10 cellular contexts compared by ENCODE assay signal in genomic region chr10:71848325-71849277, GRCh38. TPM values are rescaled to one million over a fixed set of nuclear protein-coding genes. Genes with fewer than 3 reads are reported as not detected.
DNase-seq lines count a peak whose midpoint lies in the region; ATAC-seq, FAIRE-seq and TF ChIP-seq lines count a peak whose summit lies in the region.
"Had no signal": no experiment of that assay in that cellular context is flagged by ENCODE, and none has a peak within 500 bp of the region (broad histone marks: within the 10 kb centered on the region; RNA-seq: fewer than 3 reads in every experiment).

No MANE protein-coding gene starts in this region.

- peak overlapping the region; percentile 83 for H3K4me2 ChIP-seq in fibroblast of lung (ENCODE audit: extremely low read depth, insufficient read depth, low read length)

- peak; percentile 78 for FAIRE-seq in RCC 7860 (lab: Jason Lieb, UNC)
- FAIRE-seq: endometrium, small intestine had no signal

- H3K79me2 ChIP-seq in fibroblast of lung (ENCODE audit: control insufficient read depth, insufficient read depth, low read length) = peaks cover 71% of the 10 kb centered on the region

- H3K27me3 Mint-ChIP-seq in CD8-positive, alpha-beta T cell (ENCODE audit: low read depth) = no peaks in the 10 kb centered on the region
- no peaks in the 10 kb centered on the region for H3K27me3 Mint-ChIP-seq in osteocyte (ENCODE audit: unreplicated experiment)

- H3K4me1 Mint-ChIP-seq in CD8-positive, alpha-beta T cell (ENCODE audit: low read depth) = peaks cover 69% of the 10 kb centered on the region
- H3K4me1 Mint-ChIP-seq in osteocyte (ENCODE audit: unreplicated experiment) = peaks cover 45% of the 10 kb centered on the region

- no peak overlapping the region for H3K9ac ChIP-seq in fibroblast of lung (ENCODE audit: insufficient read depth, low read length)

- no peak for TF ChIP-seq CTCF in CD8-positive, alpha-beta T cell (IDR thresholded peaks at IDR 0.05)
- TF ChIP-seq CTCF in fibroblast of lung (conservative IDR thresholded peaks at IDR 0.05 in 1 of 2, IDR thresholded peaks at IDR 0.05 in 1 of 2; ENCODE audit: low read depth in 1 of 2, low read length in 2 of 2) = no peak
- no peak for TF ChIP-seq CTCF in osteocyte (IDR thresholded peaks at IDR 0.05)

- peaks cover 7% of the 10 kb centered on the region for H3K36me3 Mint-ChIP-seq in CD8-positive, alpha-beta T cell
- no peaks in the 10 kb centered on the region for H3K36me3 Mint-ChIP-seq in osteocyte (ENCODE audit: unreplicated experiment)

- peaks cover 2% of the 10 kb centered on the region for H4K20me1 ChIP-seq in fibroblast of lung (ENCODE audit: control insufficient read depth, extremely low read depth, insufficient read depth, low read length)

- H3K4me3 Mint-ChIP-seq in CD8-positive, alpha-beta T cell = peak overlapping the region; percentile 49
- H3K4me3 Mint-ChIP-seq in osteocyte (ENCODE audit: unreplicated experiment) = peak overlapping the region; percentile 87

- H3K9me3 ChIP-seq in CD8-positive, alpha-beta T cell (ENCODE audit: low read length) = no peaks in the 10 kb centered on the region
- no peaks in the 10 kb centered on the region for H3K9me3 ChIP-seq in fibroblast of lung (ENCODE audit: control insufficient read depth, insufficient read depth, low read depth, low read length)

- intact Hi-C loops in CD8-positive, alpha-beta T cell (cut with DNase I, micrococcal nuclease) = loop anchor here in 1 of 2 experiments (5.0 kb wide), 1 partner anchor 76 kb away; the partner anchor contains the start of gene VSIR

- ATAC-seq in CD8-positive, alpha-beta T cell = no peak
- no peak for ATAC-seq in GM21367 (IDR thresholded peaks at IDR 0.05; ENCODE audit: unreplicated experiment)
- no peak for ATAC-seq in HG02610 (IDR thresholded peaks at IDR 0.05; ENCODE audit: unreplicated experiment)

- POLR2A ChIA-PET in CD8-positive, alpha-beta T cell (lab: Charles Lee) = no interaction called here

- H3K36me3 ChIP-seq in CD8-positive, alpha-beta T cell (ENCODE audit: insufficient read depth, low read length) = no peaks in the 10 kb centered on the region
- H3K36me3 ChIP-seq in fibroblast of lung (ENCODE audit: control insufficient read depth, insufficient read depth, low read length) = no peaks in the 10 kb centered on the region

- H3K27me3 ChIP-seq in CD8-positive, alpha-beta T cell (ENCODE audit: insufficient read depth, low read length) = no peaks in the 10 kb centered on the region
- no peaks in the 10 kb centered on the region for H3K27me3 ChIP-seq in fibroblast of lung (ENCODE audit: control insufficient read depth, insufficient read depth, low read length)

- H3K9me3 Mint-ChIP-seq in CD8-positive, alpha-beta T cell = no peaks in the 10 kb centered on the region
- no peaks in the 10 kb centered on the region for H3K9me3 Mint-ChIP-seq in osteocyte (ENCODE audit: unreplicated experiment)

- H3K27ac ChIP-seq in CD8-positive, alpha-beta T cell (ENCODE audit: low read depth, low read length) = no peak overlapping the region
- H3K27ac ChIP-seq in fibroblast of lung (ENCODE audit: insufficient read depth, low read length) = no peak overlapping the region

- no peak overlapping the region for H2AFZ ChIP-seq in fibroblast of lung (ENCODE audit: low read length)

- no peak for DNase-seq in CD8-positive, alpha-beta T cell
- DNase-seq in RCC 7860 (ENCODE audit: low spot score) (peak; percentile 49), fibroblast of lung (ENCODE audit: low read depth in 2 of 2) (peak in 1 of 2 donors; percentile 76), osteocyte (ENCODE audit: extremely low spot score, unreplicated experiment) (no peak), D341Med (ENCODE audit: low spot score) (no peak), KG1 (lab: John Stamatoyannopoulos, UW) (no peak)
- DNase-seq: small intestine had no signal

- H3K27ac Mint-ChIP-seq in CD8-positive, alpha-beta T cell = peak overlapping the region; percentile 7
- peak overlapping the region; percentile 7 for H3K27ac Mint-ChIP-seq in osteocyte (ENCODE audit: unreplicated experiment)

- CTCF ChIA-PET in CD8-positive, alpha-beta T cell (lab: Charles Lee) = no interaction called here

- H3K4me3 ChIP-seq in CD8-positive, alpha-beta T cell (ENCODE audit: low read depth, low read length) = no peak overlapping the region
- peak overlapping the region in 2 of 4 experiments; percentile 99 for H3K4me3 ChIP-seq in fibroblast of lung (replicated peaks in 1 of 4; ENCODE audit: control extremely low read depth in 1 of 4, insufficient read depth in 1 of 4, low read depth in 3 of 4, low read length in 4 of 4)

- H3K4me1 ChIP-seq in CD8-positive, alpha-beta T cell (ENCODE audit: insufficient read depth, low read length) = peaks cover 45% of the 10 kb centered on the region
- peaks cover 11% of the 10 kb centered on the region for H3K4me1 ChIP-seq in fibroblast of lung (ENCODE audit: control insufficient read depth, extremely low read depth, insufficient read depth, low read length)

RNA-seq across cellular contexts. Expression of gene PSAP, which starts 2.5 kb away (rescaled TPM):
- total RNA-seq in CD8-positive, alpha-beta T cell = 100 to 1,000 TPM; 156 to 161 TPM
- total RNA-seq in fibroblast of lung (1,180 and 1,808 TPM in 2 replicates), osteocyte (1,262 and 1,314 TPM in 2 replicates)
- polyA plus RNA-seq in fibroblast of lung = 967 and 1,566 TPM in 2 replicates
- polyA plus RNA-seq in fibroblast of lung (2012) = 630 and 1,072 TPM in 2 replicates
- polyA minus RNA-seq in fibroblast of lung (ENCODE audit: low replicate concordance) = 530 and 547 TPM in 2 replicates
